ENCODE assay signal across 1 cellular context in genomic region chr1:113040041-113040440, GRCh38.
TF ChIP-seq lines count a peak whose summit lies in the region.

No MANE protein-coding gene starts in this region.

TF ChIP-seq in K562, 482 proteins besides CTCF, POLR2A, EP300 and RAD21 (continued from another document and continues in another):
- TF ChIP-seq ZNF592 (IDR thresholded peaks at IDR 0.05) (0 out of 2 replicates have a peak, but pooled peaks have one; percentile 41), GATAD2A (IDR thresholded peaks at IDR 0.05) (peak; percentile 69; the same call in 1 of the 2 replicates), RNF2 (IDR thresholded peaks at IDR 0.05) (0 out of 2 replicates have a peak, but pooled peaks have one; percentile 54), DDX20 (tag; IDR thresholded peaks at IDR 0.05; ENCODE audit: low read depth) (no peak), POLR2B (IDR thresholded peaks at IDR 0.05; ENCODE audit: low read depth, partially characterized antibody) (no peak), TEAD1 (CRISPR knock-in tag; IDR thresholded peaks at IDR 0.05) (peak in 1 of 2 experiments; percentile 83; a peak in 1 of 4 replicates), MTA3 (IDR thresholded peaks at IDR 0.05; ENCODE audit: borderline replicate concordance) (peak; percentile 62; the same call in 1 of the 2 replicates), ARID1B (IDR thresholded peaks at IDR 0.05) (peak; percentile 99), TBP (optimal IDR thresholded peaks at IDR 0.05; ENCODE audit: low read depth, low read length) (no peak), ATF1 (CRISPR knock-in tag; IDR thresholded peaks at IDR 0.05) (no peak), ATF1 (tag; IDR thresholded peaks at IDR 0.05) (peak; percentile 41; the same call in 1 of the 2 replicates), MGA (IDR thresholded peaks at IDR 0.05) (no peak), PHF20 (IDR thresholded peaks at IDR 0.05; ENCODE audit: partially characterized antibody) (no peak), TAF9B (IDR thresholded peaks at IDR 0.05; ENCODE audit: partially characterized antibody) (no peak), TSHZ1 (CRISPR knock-in tag; IDR thresholded peaks at IDR 0.05) (no peak), POLR2AphosphoS5 (IDR thresholded peaks at IDR 0.05; ENCODE audit: control insufficient read depth, insufficient read depth, low read depth, low read length) (peak; percentile 97), HMG20A (CRISPR knock-in tag; conservative IDR thresholded peaks at IDR 0.05) (no peak), KAT2B (IDR thresholded peaks at IDR 0.05; ENCODE audit: low read depth, low read length) (no peak), CBX1 (IDR thresholded peaks at IDR 0.05; ENCODE audit: low read depth) (no peak), MEIS2 (IDR thresholded peaks at IDR 0.05; ENCODE audit: partially characterized antibody) (peak; percentile 77), HDAC8 (tag; IDR thresholded peaks at IDR 0.05) (0 out of 2 replicates have a peak, but pooled peaks have one; percentile 23), TCF3 (CRISPR knock-in tag; IDR thresholded peaks at IDR 0.05) (peak; percentile 97), HNRNPK (IDR thresholded peaks at IDR 0.05; ENCODE audit: low read depth, low read length, poor library complexity, severe bottlenecking) (no peak), RCOR1 (IDR thresholded peaks at IDR 0.05; ENCODE audit: borderline replicate concordance in 1 of 2, low read depth in 2 of 2, low read length in 2 of 2) (peak; percentile 42 to 99; a peak in 3 of 4 replicates), ZKSCAN3 (CRISPR knock-in tag; IDR thresholded peaks at IDR 0.05) (no peak), XRCC3 (IDR thresholded peaks at IDR 0.05) (no peak), SRSF9 (IDR thresholded peaks at IDR 0.05; ENCODE audit: borderline replicate concordance, low read depth, low read length) (no peak), PML (IDR thresholded peaks at IDR 0.05; ENCODE audit: low read length) (peak; percentile 96), ZNF766 (CRISPR knock-in tag; conservative IDR thresholded peaks at IDR 0.05) (peak; percentile 95), E2F4 (CRISPR knock-in tag; IDR thresholded peaks at IDR 0.05; ENCODE audit: low read depth) (no peak), MED1 (CRISPR knock-in tag; IDR thresholded peaks at IDR 0.05; ENCODE audit: borderline replicate concordance) (no peak), TRIM24 (IDR thresholded peaks at IDR 0.05) (peak; percentile 96 to 97), SMAD1 (IDR thresholded peaks at IDR 0.05; ENCODE audit: low read depth, low read length, partially characterized antibody) (peak; percentile 59), CCAR2 (IDR thresholded peaks at IDR 0.05; ENCODE audit: low read depth, low read length) (no peak)
- TF ChIP-seq, protein P1, sequence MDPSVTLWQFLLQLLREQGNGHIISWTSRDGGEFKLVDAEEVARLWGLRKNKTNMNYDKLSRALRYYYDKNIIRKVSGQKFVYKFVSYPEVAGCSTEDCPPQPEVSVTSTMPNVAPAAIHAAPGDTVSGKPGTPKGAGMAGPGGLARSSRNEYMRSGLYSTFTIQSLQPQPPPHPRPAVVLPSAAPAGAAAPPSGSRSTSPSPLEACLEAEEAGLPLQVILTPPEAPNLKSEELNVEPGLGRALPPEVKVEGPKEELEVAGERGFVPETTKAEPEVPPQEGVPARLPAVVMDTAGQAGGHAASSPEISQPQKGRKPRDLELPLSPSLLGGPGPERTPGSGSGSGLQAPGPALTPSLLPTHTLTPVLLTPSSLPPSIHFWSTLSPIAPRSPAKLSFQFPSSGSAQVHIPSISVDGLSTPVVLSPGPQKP (CRISPR knock-in tag; IDR thresholded peaks at IDR 0.05) = no peak
- TF ChIP-seq, protein P2, sequence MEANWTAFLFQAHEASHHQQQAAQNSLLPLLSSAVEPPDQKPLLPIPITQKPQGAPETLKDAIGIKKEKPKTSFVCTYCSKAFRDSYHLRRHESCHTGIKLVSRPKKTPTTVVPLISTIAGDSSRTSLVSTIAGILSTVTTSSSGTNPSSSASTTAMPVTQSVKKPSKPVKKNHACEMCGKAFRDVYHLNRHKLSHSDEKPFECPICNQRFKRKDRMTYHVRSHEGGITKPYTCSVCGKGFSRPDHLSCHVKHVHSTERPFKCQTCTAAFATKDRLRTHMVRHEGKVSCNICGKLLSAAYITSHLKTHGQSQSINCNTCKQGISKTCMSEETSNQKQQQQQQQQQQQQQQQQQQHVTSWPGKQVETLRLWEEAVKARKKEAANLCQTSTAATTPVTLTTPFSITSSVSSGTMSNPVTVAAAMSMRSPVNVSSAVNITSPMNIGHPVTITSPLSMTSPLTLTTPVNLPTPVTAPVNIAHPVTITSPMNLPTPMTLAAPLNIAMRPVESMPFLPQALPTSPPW (CRISPR knock-in tag; IDR thresholded peaks at IDR 0.05) = peak; percentile 59
- TF ChIP-seq, protein P3, sequence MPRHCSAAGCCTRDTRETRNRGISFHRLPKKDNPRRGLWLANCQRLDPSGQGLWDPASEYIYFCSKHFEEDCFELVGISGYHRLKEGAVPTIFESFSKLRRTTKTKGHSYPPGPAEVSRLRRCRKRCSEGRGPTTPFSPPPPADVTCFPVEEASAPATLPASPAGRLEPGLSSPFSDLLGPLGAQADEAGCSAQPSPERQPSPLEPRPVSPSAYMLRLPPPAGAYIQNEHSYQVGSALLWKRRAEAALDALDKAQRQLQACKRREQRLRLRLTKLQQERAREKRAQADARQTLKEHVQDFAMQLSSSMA (CRISPR knock-in tag; IDR thresholded peaks at IDR 0.05) = no peak
